ENCODE assay signal across 10 cellular contexts in genomic region chr4:69531251-69531650, GRCh38. TPM values are rescaled to one million over a fixed set of nuclear protein-coding genes. Genes with fewer than 3 reads are reported as not detected.
"Had no signal": no experiment of that assay in that cellular context is flagged by ENCODE, and none has a peak within 500 bp of the region (broad histone marks: within the 10 kb centered on the region; RNA-seq: fewer than 3 reads in every experiment).

No MANE protein-coding gene starts in this region.

- DNase-seq: GM23248, GOT3, H7, HFFc6 had no signal

- H3K4me3 ChIP-seq: GM23248, HAP-1 had no signal

- ATAC-seq: HCT116, HepG2 had no signal

- H3K4me1 ChIP-seq: HAP-1 had no signal

- H3K36me3 ChIP-seq: HAP-1 had no signal

- H3K27ac ChIP-seq: GM23248, HL-60 had no signal

RNA-seq across cellular contexts. Expression of gene UGT2B4, which starts 35.5 kb away (rescaled TPM):
- total RNA-seq: GM23248, H7, HFFc6, HT1080 had no signal
- polyA plus RNA-seq: GM23248, IgD-negative memory B cell had no signal
